8 cellular contexts compared by ENCODE assay signal in genomic region chr14:50397461-50398196, GRCh38. TPM values are rescaled to one million over a fixed set of nuclear protein-coding genes. Genes with fewer than 3 reads are reported as not detected.
DNase-seq lines count a peak whose midpoint lies in the region; TF ChIP-seq lines count a peak whose summit lies in the region.

No MANE protein-coding gene starts in this region.

- H3K27ac ChIP-seq in brain microvascular endothelial cell (no peak overlapping the region), stomach smooth muscle (ENCODE audit: low read length) (peak overlapping the region; percentile 64)

- H3K36me3 Mint-ChIP-seq in Caco-2 (ENCODE audit: insufficient read depth, unreplicated experiment): no peaks in the 10 kb centered on the region

- in situ Hi-C loops in brain microvascular endothelial cell (cut with HindIII; ENCODE audit: low pct_ligation_motif_present, low sequenced_read_pairs): no loop called here

- peak overlapping the region; percentile 53 for H3K27ac Mint-ChIP-seq in Caco-2 (ENCODE audit: unreplicated experiment)

- H3K9me3 ChIP-seq in Caco-2 (no peaks in the 10 kb centered on the region), MG63 (no peaks in the 10 kb centered on the region), stomach smooth muscle (ENCODE audit: control insufficient read depth in 2 of 2, low read length in 2 of 2) (no peaks in the 10 kb centered on the region)

- intact Hi-C loops in Caco-2 (cut with micrococcal nuclease; ENCODE audit: unreplicated experiment): loop anchor here (2.0 to 5.0 kb wide), 3 partner anchors 45 to 135 kb away; partner anchors contain the start of gene MAP4K5

- CTCF ChIA-PET in Caco-2 (lab: Charles Lee): no interaction called here

- DNase-seq in Caco-2 (no peak), MG63 (peak; percentile 72), brain microvascular endothelial cell (no peak), kidney epithelial cell (ENCODE audit: low read depth) (no peak), activated gamma-delta T cell treated with Interleukin-2 at 50 U/mL for 16 hours (no peak), NCI-H1092 treated with DMSO at 0.1 percent for 48 hours (lab: John Stamatoyannopoulos, UW) (no peak)
- no peak for DNase-seq in stimulated activated CD4-positive, alpha-beta T cell treated with anti-CD3 and anti-CD28 coated beads, Interleukin-2, amount 100 ng/mL, for 48 hours

- POLR2A ChIA-PET in Caco-2 (lab: Charles Lee): interaction anchor here (1.1 kb wide), 1 partner anchor 77 kb away, joined by 4 read pairs; no protein-coding TSS in a partner anchor

- H3K4me1 Mint-ChIP-seq in Caco-2 (ENCODE audit: low read depth, unreplicated experiment): no peaks in the 10 kb centered on the region

- H3K9ac ChIP-seq in stomach smooth muscle (ENCODE audit: low read length in 2 of 2): peak overlapping the region; percentile 68 to 82

- no peaks in the 10 kb centered on the region for H3K36me3 ChIP-seq in Caco-2 (ENCODE audit: control insufficient read depth, insufficient read depth, low read length)
- H3K36me3 ChIP-seq in MG63: no peaks in the 10 kb centered on the region
- H3K36me3 ChIP-seq in brain microvascular endothelial cell (replicated peaks): no peaks in the 10 kb centered on the region
- H3K36me3 ChIP-seq in kidney epithelial cell (ENCODE audit: control insufficient read depth, insufficient read depth, low read length): no peaks in the 10 kb centered on the region
- H3K36me3 ChIP-seq in stomach smooth muscle (ENCODE audit: control insufficient read depth in 2 of 2, insufficient read depth in 2 of 2, low read length in 2 of 2): no peaks in the 10 kb centered on the region

- peak overlapping the region; percentile 87 for H3K4me3 Mint-ChIP-seq in Caco-2 (ENCODE audit: unreplicated experiment)

- no peaks in the 10 kb centered on the region for H3K9me3 Mint-ChIP-seq in Caco-2 (ENCODE audit: unreplicated experiment)

- H3K27me3 Mint-ChIP-seq in Caco-2 (ENCODE audit: insufficient read depth, unreplicated experiment): no peaks in the 10 kb centered on the region

- no TSS peak for BruUV-seq in Caco-2 (replicated peaks; lab: Mats Ljungman, UMichigan)

- H3K27me3 ChIP-seq in Caco-2 (replicated peaks; ENCODE audit: control insufficient read depth, insufficient read depth, low read length): no peaks in the 10 kb centered on the region
- H3K27me3 ChIP-seq in MG63: no peaks in the 10 kb centered on the region
- no peaks in the 10 kb centered on the region for H3K27me3 ChIP-seq in brain microvascular endothelial cell (replicated peaks)
- no peaks in the 10 kb centered on the region for H3K27me3 ChIP-seq in kidney epithelial cell (ENCODE audit: control insufficient read depth, insufficient read depth, low read length)
- no peaks in the 10 kb centered on the region for H3K27me3 ChIP-seq in stomach smooth muscle (ENCODE audit: control insufficient read depth in 1 of 2, insufficient read depth in 2 of 2, low read length in 2 of 2)

- H3K4me3 ChIP-seq in Caco-2 (ENCODE audit: low read depth, low read length): peak overlapping the region; percentile 38
- peak overlapping the region; percentile 66 for H3K4me3 ChIP-seq in MG63
- peak overlapping the region; percentile 71 for H3K4me3 ChIP-seq in brain microvascular endothelial cell (ENCODE audit: low read depth, low read length)
- H3K4me3 ChIP-seq in kidney epithelial cell (ENCODE audit: low read depth, low read length): peak overlapping the region; percentile 60
- peak overlapping the region; percentile 86 to 98 for H3K4me3 ChIP-seq in stomach smooth muscle (ENCODE audit: low read length in 2 of 2)

- H3K4me1 ChIP-seq in Caco-2 (no peaks in the 10 kb centered on the region; the same call in none of the 2 replicates), stomach smooth muscle (ENCODE audit: control insufficient read depth, insufficient read depth, low read length) (peaks cover 20% of the 10 kb centered on the region)

- no peak for TF ChIP-seq CTCF in Caco-2 (IDR thresholded peaks at IDR 0.05; ENCODE audit: insufficient read depth in 1 of 2, low read depth in 1 of 2, low read length in 1 of 2, severe bottlenecking in 1 of 2, unreplicated experiment in 1 of 2)
- no peak for TF ChIP-seq CTCF in brain microvascular endothelial cell (IDR thresholded peaks at IDR 0.05; ENCODE audit: low read depth, low read length, missing control alignments)
- TF ChIP-seq CTCF in kidney epithelial cell (IDR thresholded peaks at IDR 0.05; ENCODE audit: insufficient read depth, low read length, poor library complexity, severe bottlenecking): no peak

RNA-seq across cellular contexts. Expression of gene CDKL1, which starts 0.9 kb away (rescaled TPM):
- total RNA-seq in Caco-2 (2022): 4.5 and 5.4 TPM in 2 replicates
- total RNA-seq in MG63 (2014; rRNA removed; shearing (Covaris generic); ENCODE audit: low replicate concordance): 4.7 and 15.2 TPM in 2 replicates
- 1.2 and 2.4 TPM in 2 replicates for total RNA-seq in kidney epithelial cell

Comparison
In these comparisons a context has a peak if more than half of its experiments do, and no peak if none do; other contexts are left out.
1. H3K4me3 ChIP-seq: peak in every context shown above with its lines; median percentile 92 in stomach smooth muscle; 71 in brain microvascular endothelial cell; 66 in MG63; 60 in kidney epithelial cell; 38 in Caco-2.